ENCODE assay signal across 8 cellular contexts in the genomic region with DNA sequence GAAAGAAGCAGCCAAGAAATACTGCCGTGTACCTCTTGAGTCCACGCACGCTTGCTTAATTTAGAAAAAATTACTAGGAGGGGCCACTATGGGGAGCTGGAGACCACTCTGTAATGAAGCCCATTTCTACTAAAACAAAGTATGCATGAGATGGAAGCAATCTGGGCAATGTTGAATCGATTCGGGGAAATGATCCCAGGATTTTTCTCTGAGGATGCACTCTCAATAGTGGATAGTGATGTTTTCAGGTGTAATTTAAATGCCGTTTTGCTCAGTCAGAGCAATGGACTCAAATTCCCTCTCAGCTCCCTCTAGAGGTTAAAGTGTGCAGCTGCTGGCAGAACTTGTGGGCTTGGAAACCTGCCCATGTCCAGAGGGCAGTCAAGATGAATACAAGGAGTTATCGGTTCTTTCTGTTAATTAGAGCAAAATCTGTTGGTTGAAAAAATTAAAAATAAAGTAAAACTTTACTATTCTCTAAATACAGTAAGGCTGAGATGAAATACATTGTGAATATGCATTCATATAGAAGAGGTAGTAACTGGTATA.
DNase-seq lines count a peak whose midpoint lies in the region; ATAC-seq, FAIRE-seq and TF ChIP-seq lines count a peak whose summit lies in the region.

No MANE protein-coding gene starts in this region.

- peak; percentile 84 for TF ChIP-seq CTCF in AG10803 (conservative IDR thresholded peaks at IDR 0.05; ENCODE audit: low read length)
- peak; percentile 95 for TF ChIP-seq CTCF in MM.1S (IDR thresholded peaks at IDR 0.05; ENCODE audit: low read length)
- peak; percentile 97 for TF ChIP-seq CTCF in epithelial cell of esophagus (IDR thresholded peaks at IDR 0.05; ENCODE audit: insufficient read depth, low read depth, low read length, missing control alignments)
- peak; percentile 68 to 88 (median 82) for TF ChIP-seq CTCF in upper lobe of left lung (IDR thresholded peaks at IDR 0.05)

- H3K4me1 ChIP-seq in MM.1S (ENCODE audit: low read length) = no peaks in the 10 kb centered on the region
- H3K4me1 ChIP-seq in muscle layer of colon (ENCODE audit: insufficient read depth, low read length) = peaks cover 44% of the 10 kb centered on the region
- H3K4me1 ChIP-seq in upper lobe of left lung = peaks cover 13 to 16% (median 15%) of the 10 kb centered on the region in 4 donors

- FAIRE-seq in GM12892 (lab: Jason Lieb, UNC) (peak; percentile 90), TTC549 (lab: Jason Lieb, UNC) (peak; percentile 80)

- H3K9me3 ChIP-seq in MM.1S (replicated peaks; ENCODE audit: insufficient read depth, low read length) (no peaks in the 10 kb centered on the region), muscle layer of colon (ENCODE audit: low read length) (no peaks in the 10 kb centered on the region), upper lobe of left lung (no peaks in the 10 kb centered on the region)

- H3K27ac ChIP-seq in MM.1S (ENCODE audit: low read length) (no peak overlapping the region), muscle layer of colon (ENCODE audit: low read depth, low read length) (peak overlapping the region; percentile 55), upper lobe of left lung (peak overlapping the region in 1 of 4 donors; percentile 33)

- no peaks in the 10 kb centered on the region for H4K20me1 ChIP-seq in MM.1S (ENCODE audit: insufficient read depth, low read length)

- H3K4me3 ChIP-seq in AG10803 (ENCODE audit: low read length) (no peak overlapping the region), MM.1S (ENCODE audit: low read length) (no peak overlapping the region), epithelial cell of esophagus (ENCODE audit: low read length) (no peak overlapping the region), muscle layer of colon (ENCODE audit: low read depth in 1 of 2, low read length in 2 of 2) (peak overlapping the region; percentile 10 to 47), upper lobe of left lung (peak overlapping the region in 1 of 4 donors; percentile 8)

- DNase-seq in AG10803 (ENCODE audit: low read depth) (peak; percentile 76), GM12892 (ENCODE audit: insufficient read length) (no peak), MM.1S (peak; percentile 56), epithelial cell of esophagus (ENCODE audit: low read depth) (peak; percentile 82), upper lobe of left lung (peak in 1 of 2 donors; percentile 47)

- H3K4me2 ChIP-seq in MM.1S (ENCODE audit: low read depth, low read length) = peak overlapping the region; percentile 30; the same call in 1 of the 2 replicates

- peak; percentile 94 for ATAC-seq in HG02610 (IDR thresholded peaks at IDR 0.05; ENCODE audit: unreplicated experiment)
- peak; percentile 79 to 89 for ATAC-seq in upper lobe of left lung (ENCODE audit: low FRiP score in 2 of 2)

- H3K27me3 ChIP-seq in MM.1S (replicated peaks; ENCODE audit: insufficient read depth, low read length) (no peaks in the 10 kb centered on the region), muscle layer of colon (ENCODE audit: control insufficient read depth in 1 of 2, insufficient read depth in 2 of 2, low read length in 2 of 2) (no peaks in the 10 kb centered on the region), upper lobe of left lung (no peaks in the 10 kb centered on the region)

- H2AFZ ChIP-seq in MM.1S (ENCODE audit: low read length) = no peak overlapping the region; the same call in 1 of the 2 replicates

- WGBS in upper lobe of left lung, 2 donors = 7 to 10% methylated on average over 7 of the region's 7 CpGs

- H3K36me3 ChIP-seq in MM.1S (replicated peaks; ENCODE audit: insufficient read depth, low read length) (no peaks in the 10 kb centered on the region), muscle layer of colon (ENCODE audit: insufficient read depth, low read length) (no peaks in the 10 kb centered on the region), upper lobe of left lung (no peaks in the 10 kb centered on the region)

- no peak overlapping the region for H3K9ac ChIP-seq in MM.1S (ENCODE audit: low read length)
- H3K9ac ChIP-seq in muscle layer of colon (ENCODE audit: low read length) = peak overlapping the region; percentile 9

- no peaks in the 10 kb centered on the region for H3K79me2 ChIP-seq in MM.1S (ENCODE audit: low read length)

- TF ChIP-seq POLR2A in GM12892 (IDR thresholded peaks at IDR 0.05; ENCODE audit: low read depth, low read length) = no peak
- no peak for TF ChIP-seq POLR2A in upper lobe of left lung (IDR thresholded peaks at IDR 0.05)

- TF ChIP-seq EP300 in upper lobe of left lung (IDR thresholded peaks at IDR 0.05) = no peak

- no peaks in the 10 kb centered on the region for H3K9me2 ChIP-seq in MM.1S (replicated peaks; ENCODE audit: insufficient read depth, low read length)

- H3F3A ChIP-seq in MM.1S (ENCODE audit: insufficient read depth, low read length) = no peaks in the 10 kb centered on the region

Comparison
In these comparisons a context has a peak if more than half of its experiments do, and no peak if none do; other contexts are left out.
1. H3K4me3 ChIP-seq: peak in muscle layer of colon (2 of 2); none in AG10803 (single experiment), MM.1S (single experiment) and epithelial cell of esophagus (single experiment).
2. Peak in every context shown above with its lines, with median percentiles within 50 percentile points of each other: CTCF ChIP-seq.